ENCODE assay signal across 14 cellular contexts in the genomic region with DNA sequence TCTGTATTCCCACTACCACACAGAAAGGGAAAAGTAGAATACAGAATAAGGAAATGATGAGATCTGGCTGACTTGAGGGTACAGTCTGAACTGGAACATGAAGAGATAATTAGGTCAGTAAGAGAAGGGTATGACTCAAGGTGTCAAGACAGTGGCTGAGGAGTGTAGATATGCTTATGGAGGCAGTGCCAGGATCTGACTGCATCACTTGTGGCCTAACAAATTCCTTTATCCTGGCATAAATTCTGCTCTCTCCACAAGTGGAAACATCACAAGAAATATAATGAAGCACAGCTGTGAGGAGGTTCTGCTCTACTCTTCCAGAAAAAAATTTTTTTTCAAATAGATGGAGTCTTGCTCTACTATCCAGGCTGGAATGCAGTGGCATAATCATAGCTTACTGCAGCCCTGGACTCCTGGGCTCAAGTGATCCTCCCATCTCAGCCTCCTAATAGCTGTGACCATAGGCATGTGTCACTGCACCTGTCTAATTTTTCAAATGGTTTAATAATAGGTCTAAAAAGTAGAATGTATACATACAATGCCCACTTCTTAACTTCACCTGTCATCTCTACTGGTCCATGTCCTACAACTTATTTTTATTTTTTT.
DNase-seq lines count a peak whose midpoint lies in the region; ATAC-seq and TF ChIP-seq lines count a peak whose summit lies in the region.
"Had no signal": no experiment of that assay in that cellular context is flagged by ENCODE, and none has a peak within 500 bp of the region (broad histone marks: within the 10 kb centered on the region; RNA-seq: fewer than 3 reads in every experiment).

No MANE protein-coding gene starts in this region.

- no peaks in the 10 kb centered on the region for H3K27me3 ChIP-seq in brain microvascular endothelial cell (replicated peaks)

- peaks cover 27% of the 10 kb centered on the region for H3K4me1 Mint-ChIP-seq in HFFc6 (ENCODE audit: low read depth)
- no peaks in the 10 kb centered on the region for H3K4me1 Mint-ChIP-seq in stimulated activated naive CD8-positive, alpha-beta T cell treated with anti-CD3 and anti-CD28 coated beads, Interleukin-15, amount 100 ng/mL, for 72 hours
- no peaks in the 10 kb centered on the region for H3K4me1 Mint-ChIP-seq in stimulated activated naive B cell treated with anti-CD40 and anti-IgM and Interleukin-4, amounts not matched to agents 10 μg/mL and 1 μg/mL and 100 μg/mL, for 72 hours

- H3K9me3 Mint-ChIP-seq in HFFc6: no peaks in the 10 kb centered on the region
- H3K9me3 Mint-ChIP-seq in stimulated activated naive CD8-positive, alpha-beta T cell treated with anti-CD3 and anti-CD28 coated beads, Interleukin-15, amount 100 ng/mL, for 72 hours: no peaks in the 10 kb centered on the region
- H3K9me3 Mint-ChIP-seq in stimulated activated naive B cell treated with anti-CD40 and anti-IgM and Interleukin-4, amounts not matched to agents 10 μg/mL and 1 μg/mL and 100 μg/mL, for 72 hours: no peaks in the 10 kb centered on the region
- H3K9me3 Mint-ChIP-seq: CD8-positive, alpha-beta T cell; stimulated activated naive CD8-positive, alpha-beta T cell treated with anti-CD3 and anti-CD28 coated beads, Interleukin-15, Interleukin-2, amounts not matched to agents 100 ng/mL and 50 ng/mL, for 24 hours had no signal

- peaks cover 28% of the 10 kb centered on the region for H3K36me3 ChIP-seq in brain microvascular endothelial cell (replicated peaks)

- DNase-seq in AG09319 (ENCODE audit: extremely low read depth, low read depth) (peak; percentile 71), HFFc6 (peak; percentile 75), brain microvascular endothelial cell (peak; percentile 15), kidney glomerular epithelial cell (lab: John Stamatoyannopoulos, UW) (peak; percentile 20)
- DNase-seq in stimulated activated naive CD8-positive, alpha-beta T cell treated with anti-CD3 and anti-CD28 coated beads, Interleukin-15, amount 100 ng/mL, for 72 hours: no peak
- no peak for DNase-seq in stimulated activated naive B cell treated with anti-CD40 and anti-IgM and Interleukin-4, amounts not matched to agents 10 μg/mL and 1 μg/mL and 100 μg/mL, for 72 hours
- DNase-seq: CD8-positive, alpha-beta T cell; NCI-H446; PC-3; stimulated activated CD4-positive, alpha-beta T cell treated with anti-CD3 and anti-CD28 coated beads, Interleukin-4, amount 100 ng/mL, for 24 hours; T-helper 2 cell had no signal

- in situ Hi-C loops in brain microvascular endothelial cell (cut with HindIII; ENCODE audit: low pct_ligation_motif_present, low sequenced_read_pairs): no loop called here

- no peak overlapping the region for H3K4me3 Mint-ChIP-seq in HFFc6
- H3K4me3 Mint-ChIP-seq in stimulated activated naive CD8-positive, alpha-beta T cell treated with anti-CD3 and anti-CD28 coated beads, Interleukin-15, amount 100 ng/mL, for 72 hours: no peak overlapping the region
- H3K4me3 Mint-ChIP-seq in stimulated activated naive B cell treated with anti-CD40 and anti-IgM and Interleukin-4, amounts not matched to agents 10 μg/mL and 1 μg/mL and 100 μg/mL, for 72 hours: no peak overlapping the region
- H3K4me3 Mint-ChIP-seq: CD8-positive, alpha-beta T cell; stimulated activated naive CD8-positive, alpha-beta T cell treated with anti-CD3 and anti-CD28 coated beads, Interleukin-15, Interleukin-2, amounts not matched to agents 100 ng/mL and 50 ng/mL, for 24 hours had no signal

- ATAC-seq in HG03520 (IDR thresholded peaks at IDR 0.05; ENCODE audit: unreplicated experiment) (no peak), GM21360 (IDR thresholded peaks at IDR 0.05; ENCODE audit: unreplicated experiment) (no peak)
- no peak for ATAC-seq in stimulated activated naive CD8-positive, alpha-beta T cell treated with anti-CD3 and anti-CD28 coated beads, Interleukin-15, amount 100 ng/mL, for 72 hours
- no peak for ATAC-seq in stimulated activated naive B cell treated with anti-CD40 and anti-IgM and Interleukin-4, amounts not matched to agents 10 μg/mL and 1 μg/mL and 100 μg/mL, for 72 hours (replicated peaks)
- ATAC-seq: CD8-positive, alpha-beta T cell; PC-3 had no signal

- peak overlapping the region; percentile 37 for H3K27ac Mint-ChIP-seq in HFFc6
- peak overlapping the region in 1 of 2 donors; percentile 6 for H3K27ac Mint-ChIP-seq in stimulated activated naive CD8-positive, alpha-beta T cell treated with anti-CD3 and anti-CD28 coated beads, Interleukin-15, amount 100 ng/mL, for 72 hours
- no peak overlapping the region for H3K27ac Mint-ChIP-seq in stimulated activated naive B cell treated with anti-CD40 and anti-IgM and Interleukin-4, amounts not matched to agents 10 μg/mL and 1 μg/mL and 100 μg/mL, for 72 hours
- H3K27ac Mint-ChIP-seq: CD8-positive, alpha-beta T cell; stimulated activated naive CD8-positive, alpha-beta T cell treated with anti-CD3 and anti-CD28 coated beads, Interleukin-15, Interleukin-2, amounts not matched to agents 100 ng/mL and 50 ng/mL, for 24 hours had no signal

- H3K27me3 Mint-ChIP-seq in HFFc6 (ENCODE audit: insufficient read depth): peaks cover 2% of the 10 kb centered on the region; the same call in 1 of the 2 replicates
- no peaks in the 10 kb centered on the region for H3K27me3 Mint-ChIP-seq in stimulated activated naive CD8-positive, alpha-beta T cell treated with anti-CD3 and anti-CD28 coated beads, Interleukin-15, amount 100 ng/mL, for 72 hours
- no peaks in the 10 kb centered on the region for H3K27me3 Mint-ChIP-seq in stimulated activated naive B cell treated with anti-CD40 and anti-IgM and Interleukin-4, amounts not matched to agents 10 μg/mL and 1 μg/mL and 100 μg/mL, for 72 hours
- H3K27me3 Mint-ChIP-seq: stimulated activated naive CD8-positive, alpha-beta T cell treated with anti-CD3 and anti-CD28 coated beads, Interleukin-15, Interleukin-2, amounts not matched to agents 100 ng/mL and 50 ng/mL, for 24 hours had no signal

- H3K36me3 Mint-ChIP-seq in HFFc6 (ENCODE audit: low read depth): peaks cover 56% of the 10 kb centered on the region
- peaks cover 28 to 54% of the 10 kb centered on the region in 2 donors for H3K36me3 Mint-ChIP-seq in stimulated activated naive B cell treated with anti-CD40 and anti-IgM and Interleukin-4, amounts not matched to agents 10 μg/mL and 1 μg/mL and 100 μg/mL, for 72 hours

- H3K27ac ChIP-seq in brain microvascular endothelial cell: no peak overlapping the region

- TF ChIP-seq CTCF in AG09319 (IDR thresholded peaks at IDR 0.05; ENCODE audit: low read depth, low read length) (no peak), HFFc6 (IDR thresholded peaks at IDR 0.05) (no peak), brain microvascular endothelial cell (IDR thresholded peaks at IDR 0.05; ENCODE audit: low read depth, low read length, missing control alignments) (no peak)

- H3K4me3 ChIP-seq in brain microvascular endothelial cell (ENCODE audit: low read depth, low read length): no peak overlapping the region

Comparison
In these comparisons a context has a peak if more than half of its experiments do, and no peak if none do; other contexts are left out.
1. DNase-seq: peak in AG09319 (single experiment), HFFc6 (single experiment), brain microvascular endothelial cell (single experiment) and kidney glomerular epithelial cell (single experiment); none in stimulated activated naive CD8-positive, alpha-beta T cell treated with anti-CD3 and anti-CD28 coated beads, Interleukin-15, amount 100 ng/mL, for 72 hours (0 of 2) and stimulated activated naive B cell treated with anti-CD40 and anti-IgM and Interleukin-4, amounts not matched to agents 10 μg/mL and 1 μg/mL and 100 μg/mL, for 72 hours (single experiment).